In the genomic region with DNA sequence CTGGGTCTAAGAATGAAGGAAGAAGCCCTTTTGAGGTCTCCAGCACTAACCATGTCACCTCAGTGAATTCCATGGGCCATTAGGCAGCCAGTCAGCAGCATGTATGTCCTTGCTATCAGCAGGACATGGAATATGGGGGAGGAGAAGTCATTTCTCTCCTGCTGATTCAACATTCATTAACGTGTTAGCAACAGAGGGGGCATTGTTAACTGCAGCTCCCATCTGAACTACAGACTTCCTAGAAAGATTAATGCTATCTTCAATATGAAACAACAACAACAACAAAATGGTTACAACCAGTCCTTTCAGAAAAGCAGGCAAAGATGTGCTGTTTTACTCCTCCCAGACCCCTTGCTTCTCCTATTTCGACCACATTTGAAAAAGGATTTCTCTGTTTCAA, we compare ENCODE assay signal across 16 cellular contexts.
DNase-seq lines count a peak whose midpoint lies in the region; ATAC-seq lines count a peak whose summit lies in the region.
"Had no signal": no experiment of that assay in that cellular context is flagged by ENCODE, and none has a peak within 500 bp of the region (broad histone marks: within the 10 kb centered on the region; RNA-seq: fewer than 3 reads in every experiment).

No MANE protein-coding gene starts in this region.

- H3K27me3 Mint-ChIP-seq in effector memory CD8-positive, alpha-beta T cell = peaks cover 9 to 10% of the 10 kb centered on the region in 2 donors

- H3K4me1 Mint-ChIP-seq in effector memory CD8-positive, alpha-beta T cell (ENCODE audit: low read depth in 2 of 2) = no peaks in the 10 kb centered on the region

- H3K9me3 Mint-ChIP-seq in effector memory CD8-positive, alpha-beta T cell = no peaks in the 10 kb centered on the region
- H3K9me3 Mint-ChIP-seq: activated T-cell treated with anti-CD3 and anti-CD28 coated beads, Interleukin-2, amount 50 U/mL, for 24 hours had no signal

- H3K36me3 Mint-ChIP-seq in effector memory CD8-positive, alpha-beta T cell (ENCODE audit: insufficient read depth) = no peaks in the 10 kb centered on the region
- H3K36me3 Mint-ChIP-seq: activated naive CD4-positive, alpha-beta T cell treated with anti-CD3 and anti-CD28 coated beads, Interleukin-2, amount 50 U/mL, for 72 hours; naive thymus-derived CD8-positive, alpha-beta T cell had no signal

- H3K4me3 Mint-ChIP-seq in effector memory CD8-positive, alpha-beta T cell = no peak overlapping the region
- H3K4me3 Mint-ChIP-seq: activated T-cell treated with anti-CD3 and anti-CD28 coated beads, Interleukin-2, amount 50 U/mL, for 24 hours; naive thymus-derived CD8-positive, alpha-beta T cell had no signal

- no peak overlapping the region for H3K27ac Mint-ChIP-seq in effector memory CD8-positive, alpha-beta T cell
- H3K27ac Mint-ChIP-seq: activated naive CD4-positive, alpha-beta T cell treated with anti-CD3 and anti-CD28 coated beads, Interleukin-2, amount 50 U/mL, for 72 hours; activated T-cell treated with anti-CD3 and anti-CD28 coated beads, Interleukin-2, amount 50 U/mL, for 24 hours; naive thymus-derived CD8-positive, alpha-beta T cell had no signal

- DNase-seq in HuH-7 (ENCODE audit: low spot score) (peak; percentile 77), astrocyte of the hippocampus (ENCODE audit: low read depth, low spot score) (peak; percentile 30), medulla oblongata (ENCODE audit: extremely low spot score) (peak; percentile 66), superior temporal gyrus (ENCODE audit: extremely low spot score) (peak; percentile 25), T-helper 2 cell (no peak), SK-N-DZ (ENCODE audit: low spot score) (no peak)
- no peak for DNase-seq in effector memory CD8-positive, alpha-beta T cell
- DNase-seq: activated CD4-positive, alpha-beta T cell treated with anti-CD3 and anti-CD28 coated beads, Interleukin-2, amount 50 U/mL, for 48 hours; activated T-cell treated with anti-CD3 and anti-CD28 coated beads, Interleukin-2, amount 50 U/mL, for 24 hours; DMS153; naive thymus-derived CD8-positive, alpha-beta T cell; NCI-H2107; stimulated activated naive CD8-positive, alpha-beta T cell treated with anti-CD3 and anti-CD28 coated beads, Interleukin-15, Interleukin-2, amounts not matched to agents 100 U/mL and 50 U/mL, for 24 hours; trophoblast cell had no signal

- no peak for ATAC-seq in GM19395 (IDR thresholded peaks at IDR 0.05; ENCODE audit: unreplicated experiment)
- no peak for ATAC-seq in effector memory CD8-positive, alpha-beta T cell (replicated peaks)
- ATAC-seq: activated naive CD4-positive, alpha-beta T cell treated with anti-CD3 and anti-CD28 coated beads, Interleukin-2, amount 50 U/mL, for 72 hours; naive thymus-derived CD8-positive, alpha-beta T cell; stimulated activated naive CD8-positive, alpha-beta T cell treated with anti-CD3 and anti-CD28 coated beads, Interleukin-15, Interleukin-2, amounts not matched to agents 100 U/mL and 50 U/mL, for 24 hours had no signal

Comparison
In these comparisons a context has a peak if more than half of its experiments do, and no peak if none do; other contexts are left out.
1. DNase-seq: peak in HuH-7 (single experiment), astrocyte of the hippocampus (single experiment), medulla oblongata (single experiment) and superior temporal gyrus (single experiment); none in T-helper 2 cell (0 of 5), SK-N-DZ (single experiment) and effector memory CD8-positive, alpha-beta T cell (0 of 3).